21 cellular contexts compared by ENCODE assay signal in the genomic region with DNA sequence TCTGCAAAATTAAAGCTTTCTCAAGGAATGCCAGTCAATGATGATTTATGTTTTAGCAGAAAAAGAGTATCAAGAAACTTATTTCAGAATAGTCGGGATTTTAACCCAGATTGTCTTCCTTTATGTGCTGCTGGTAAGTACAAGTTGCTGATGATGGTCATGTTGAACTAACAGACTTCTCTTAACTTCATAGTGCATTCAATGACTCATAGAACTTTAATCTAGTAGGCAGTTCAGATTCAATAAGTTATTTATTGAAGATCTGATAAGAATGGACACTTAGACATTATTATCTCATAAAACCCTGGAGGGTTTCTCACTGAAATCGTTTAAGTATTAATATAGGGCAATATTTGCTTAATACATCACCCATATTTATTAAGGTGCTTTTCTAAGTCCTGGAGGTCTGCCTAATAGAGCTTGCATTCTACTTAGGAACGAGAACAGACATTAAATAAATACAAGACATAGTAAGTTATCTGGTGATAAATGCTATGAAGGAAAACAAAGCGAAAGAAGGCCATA. TPM values are rescaled to one million over a fixed set of nuclear protein-coding genes. Genes with fewer than 3 reads are reported as not detected.
DNase-seq lines count a peak whose midpoint lies in the region; ATAC-seq and TF ChIP-seq lines count a peak whose summit lies in the region.
"Had no signal": no experiment of that assay in that cellular context is flagged by ENCODE, and none has a peak within 500 bp of the region (broad histone marks: within the 10 kb centered on the region; RNA-seq: fewer than 3 reads in every experiment).

No MANE protein-coding gene starts in this region.

- H3K36me3 ChIP-seq in left ventricle myocardium inferior (peaks cover 20% of the 10 kb centered on the region), sigmoid colon (peaks cover 0 to 14% (median 5%) of the 10 kb centered on the region in 4 donors), right lobe of liver (no peaks in the 10 kb centered on the region)

- no peaks in the 10 kb centered on the region for H3K27me3 ChIP-seq in left ventricle myocardium inferior (ENCODE audit: low read depth)
- H3K27me3 ChIP-seq in sigmoid colon: no peaks in the 10 kb centered on the region
- no peaks in the 10 kb centered on the region for H3K27me3 ChIP-seq in right lobe of liver
- H3K27me3 ChIP-seq: BE2C, SJCRH30 had no signal

- peaks cover 22% of the 10 kb centered on the region for H3K4me1 ChIP-seq in left ventricle myocardium inferior
- H3K4me1 ChIP-seq in sigmoid colon: no peaks in the 10 kb centered on the region
- H3K4me1 ChIP-seq in right lobe of liver: peaks cover 0 to 6% (median 0%) of the 10 kb centered on the region in 4 donors
- H3K4me1 ChIP-seq: BE2C, Caco-2, SJCRH30 had no signal

- TF ChIP-seq CTCF in left ventricle myocardium inferior (IDR thresholded peaks at IDR 0.05; ENCODE audit: borderline replicate concordance) (no peak), sigmoid colon (IDR thresholded peaks at IDR 0.05) (no peak), right lobe of liver (IDR thresholded peaks at IDR 0.05) (no peak)

- peak overlapping the region; percentile 43 for H3K27ac ChIP-seq in left ventricle myocardium inferior (replicated peaks)
- peak overlapping the region; percentile 84 for H3K27ac ChIP-seq in caudate nucleus (ENCODE audit: low read depth, low read length)
- peak overlapping the region; percentile 91 for H3K27ac ChIP-seq in temporal lobe (ENCODE audit: low read depth, low read length)
- H3K27ac ChIP-seq in sigmoid colon: no peak overlapping the region
- no peak overlapping the region for H3K27ac ChIP-seq in right lobe of liver
- H3K27ac ChIP-seq: PC-9, SJCRH30 had no signal

- ATAC-seq in Right ventricle myocardium inferior (no peak), right lobe of liver (no peak)
- ATAC-seq: GM12878, GM23338, K562 had no signal

- 76 to 90% methylated on average over 4 of the region's 4 CpGs for WGBS in sigmoid colon, 2 donors
- WGBS in right lobe of liver (ENCODE audit: insufficient coverage, low coverage, low lambda C conversion rate, missing lambda C conversion rate): 75% methylated on average over 4 of the region's 4 CpGs

- H3K9me3 ChIP-seq in left ventricle myocardium inferior (replicated peaks): no peaks in the 10 kb centered on the region
- no peaks in the 10 kb centered on the region for H3K9me3 ChIP-seq in sigmoid colon
- H3K9me3 ChIP-seq in right lobe of liver: no peaks in the 10 kb centered on the region
- H3K9me3 ChIP-seq: BE2C, Caco-2, SJCRH30 had no signal

- DNase-seq in left ventricle myocardium inferior: no peak
- no peak for DNase-seq in Right ventricle myocardium inferior (ENCODE audit: missing footprints)
- no peak for DNase-seq in caudate nucleus (lab: John Stamatoyannopoulos, UW)
- peak; percentile 5 for DNase-seq in kidney tubule cell (ENCODE audit: low spot score)
- DNase-seq in sigmoid colon: no peak
- no peak for DNase-seq in right lobe of liver
- DNase-seq in epidermal melanocyte (ENCODE audit: insufficient read length, low spot score): no peak
- DNase-seq: 8988T; BE2C; Caco-2; CD4-positive, CD25-positive, alpha-beta regulatory T cell; EL; HCEC 1CT; NCI-H1694 treated with DMSO at 0.1 percent for 48 hours; NCI-H774; PC-9; SJCRH30 had no signal

- H3K4me3 ChIP-seq in left ventricle myocardium inferior: no peak overlapping the region
- H3K4me3 ChIP-seq in sigmoid colon: no peak overlapping the region
- no peak overlapping the region for H3K4me3 ChIP-seq in right lobe of liver
- H3K4me3 ChIP-seq: GM12878, GM23338, K562, PC-9, SJCRH30 had no signal

- TF ChIP-seq EP300 in sigmoid colon (IDR thresholded peaks at IDR 0.05): no peak

- intact Hi-C loops in left ventricle myocardium inferior (cut with micrococcal nuclease): no loop called here
- intact Hi-C loops in Right ventricle myocardium inferior (cut with DNase I): no loop called here
- intact Hi-C loops in sigmoid colon (cut with DNase I): no loop called here
- intact Hi-C loops in right lobe of liver (cut with DNase I): no loop called here

- TF ChIP-seq POLR2A in sigmoid colon (IDR thresholded peaks at IDR 0.05) (no peak), right lobe of liver (IDR thresholded peaks at IDR 0.05) (no peak)

RNA-seq across cellular contexts. Expression of gene TOGARAM1, which starts 33.8 kb away (rescaled TPM):
- total RNA-seq in left ventricle myocardium inferior (21.6 TPM), Right ventricle myocardium inferior (20.5 TPM), temporal lobe (37.1 TPM), sigmoid colon (10 to 100 TPM; 14.3 to 27.1 (median 19.8) TPM), right lobe of liver (10 to 100 TPM in 1 of 6 experiments, 1 to 10 TPM in 5; 4.7 to 12.5 (median 6.9) TPM)
- polyA plus RNA-seq in sigmoid colon: 1 to 10 TPM; 2.8 to 4.9 (median 3.0) TPM

RNA-seq across cellular contexts. Expression of gene KLHL28, which starts 34.1 kb away (rescaled TPM):
- 10.0 TPM for total RNA-seq in left ventricle myocardium inferior
- 13.0 TPM for total RNA-seq in Right ventricle myocardium inferior
- total RNA-seq in temporal lobe: 33.4 TPM
- 10 to 100 TPM in 2 of 4 donors, 1 to 10 TPM in 2; 9.0 to 16.5 (median 11.3) TPM for total RNA-seq in sigmoid colon
- 1 to 10 TPM; 3.0 to 4.0 (median 3.9) TPM for polyA plus RNA-seq in sigmoid colon
- total RNA-seq in right lobe of liver: 1 to 10 TPM; 3.4 to 7.8 (median 6.1) TPM

Comparison
In these comparisons a context has a peak if more than half of its experiments do, and no peak if none do; other contexts are left out.
1. H3K27ac ChIP-seq: peak in left ventricle myocardium inferior (single experiment), caudate nucleus (single experiment) and temporal lobe (single experiment); none in sigmoid colon (0 of 4) and right lobe of liver (0 of 3).